ENCODE assay signal across 24 cellular contexts in the genomic region with DNA sequence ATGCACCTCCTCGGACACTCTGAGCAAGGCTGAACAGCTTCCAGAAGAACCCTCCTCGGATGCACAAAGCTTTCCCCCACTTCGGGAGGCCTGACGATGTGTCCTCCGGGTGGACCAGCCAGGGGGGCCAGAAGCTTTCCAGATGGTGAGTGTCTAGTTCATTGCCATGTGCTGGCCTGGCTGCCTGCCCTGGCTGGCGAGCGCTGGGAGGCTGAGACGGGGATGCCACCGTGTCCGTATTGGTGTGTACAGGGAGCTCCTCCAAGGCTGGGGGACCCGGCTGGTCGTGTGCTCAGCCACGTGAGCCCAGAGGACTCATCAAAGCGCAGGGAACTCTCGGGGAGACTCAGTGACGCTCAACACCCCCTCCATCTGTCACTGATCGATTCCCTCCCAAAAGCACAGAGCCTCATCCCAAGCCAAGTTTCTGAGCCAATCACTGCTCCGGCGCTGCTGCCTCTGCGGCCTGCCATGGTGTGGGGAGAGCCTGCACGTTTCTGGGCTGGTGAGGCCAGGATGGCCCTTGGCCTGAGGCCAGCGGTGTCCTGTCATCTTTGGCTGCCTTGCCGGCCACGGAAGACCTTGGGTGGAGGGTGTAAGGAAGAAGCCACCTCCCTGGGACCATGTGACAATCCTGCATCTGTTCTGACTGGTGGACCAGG.
DNase-seq lines count a peak whose midpoint lies in the region.
"Had no signal": no experiment of that assay in that cellular context is flagged by ENCODE, and none has a peak within 500 bp of the region (broad histone marks: within the 10 kb centered on the region; RNA-seq: fewer than 3 reads in every experiment).

No MANE protein-coding gene starts in this region.

- H3K4me1 Mint-ChIP-seq in activated T-helper 1 cell treated with anti-CD3 and anti-CD28 coated beads, Interleukin-12 subunit alpha, Interleukin-12 subunit beta, Interleukin-2, Interleukin-4 antibody, amounts not matched to agents 30 ng/mL and 10 ng/mL and 1 ng/mL, durations not matched to agents 14 hours and 24 hours and 36 hours (ENCODE audit: low read depth), result no peaks in the 10 kb centered on the region
- H3K4me1 Mint-ChIP-seq: activated CD4-positive, alpha-beta T cell treated with anti-CD3 and anti-CD28 coated beads, Interleukin-2, amount 10 ng/mL, durations not matched to agents 24 days and 14 days; activated CD8-positive, alpha-beta memory T cell treated with anti-CD3 and anti-CD28 coated beads, Interleukin-2, amount 10 ng/mL, durations not matched to agents 7 days and 5 days; activated naive CD4-positive, alpha-beta T cell treated with anti-CD3 and anti-CD28 coated beads, Interleukin-2, amount 50 U/mL, for 24 hours; CD4-positive, CD25-positive, alpha-beta regulatory T cell had no signal

- peaks cover 22% of the 10 kb centered on the region for H3K27me3 Mint-ChIP-seq in activated T-helper 1 cell treated with anti-CD3 and anti-CD28 coated beads, Interleukin-12 subunit alpha, Interleukin-12 subunit beta, Interleukin-2, Interleukin-4 antibody, amounts not matched to agents 30 ng/mL and 10 ng/mL and 1 ng/mL, durations not matched to agents 14 hours and 24 hours and 36 hours (ENCODE audit: insufficient read depth)

- no peaks in the 10 kb centered on the region for H3K9me3 Mint-ChIP-seq in activated T-helper 1 cell treated with anti-CD3 and anti-CD28 coated beads, Interleukin-12 subunit alpha, Interleukin-12 subunit beta, Interleukin-2, Interleukin-4 antibody, amounts not matched to agents 30 ng/mL and 10 ng/mL and 1 ng/mL, durations not matched to agents 14 hours and 24 hours and 36 hours
- H3K9me3 Mint-ChIP-seq: activated CD4-positive, alpha-beta T cell treated with anti-CD3 and anti-CD28 coated beads, Interleukin-2, amount 10 ng/mL, durations not matched to agents 24 days and 14 days; activated naive CD4-positive, alpha-beta T cell treated with anti-CD3 and anti-CD28 coated beads, Interleukin-2, amount 50 U/mL, for 24 hours; H9 had no signal

- no peak overlapping the region for H3K4me3 Mint-ChIP-seq in activated T-helper 1 cell treated with anti-CD3 and anti-CD28 coated beads, Interleukin-12 subunit alpha, Interleukin-12 subunit beta, Interleukin-2, Interleukin-4 antibody, amounts not matched to agents 30 ng/mL and 10 ng/mL and 1 ng/mL, durations not matched to agents 14 hours and 24 hours and 36 hours
- H3K4me3 Mint-ChIP-seq: activated CD4-positive, alpha-beta T cell treated with anti-CD3 and anti-CD28 coated beads, Interleukin-2, amount 10 ng/mL, durations not matched to agents 24 days and 14 days; activated CD8-positive, alpha-beta memory T cell treated with anti-CD3 and anti-CD28 coated beads, Interleukin-2, amount 10 ng/mL, durations not matched to agents 7 days and 5 days; activated naive CD4-positive, alpha-beta T cell treated with anti-CD3 and anti-CD28 coated beads, Interleukin-2, amount 50 U/mL, for 24 hours; CD4-positive, CD25-positive, alpha-beta regulatory T cell; H9; T-helper 17 cell had no signal

- H3K36me3 Mint-ChIP-seq in activated T-helper 1 cell treated with anti-CD3 and anti-CD28 coated beads, Interleukin-12 subunit alpha, Interleukin-12 subunit beta, Interleukin-2, Interleukin-4 antibody, amounts not matched to agents 30 ng/mL and 10 ng/mL and 1 ng/mL, durations not matched to agents 14 hours and 24 hours and 36 hours (ENCODE audit: low read depth), result no peaks in the 10 kb centered on the region
- H3K36me3 Mint-ChIP-seq: activated CD8-positive, alpha-beta memory T cell treated with anti-CD3 and anti-CD28 coated beads, Interleukin-2, amount 10 ng/mL, durations not matched to agents 7 days and 5 days; activated naive CD4-positive, alpha-beta T cell treated with anti-CD3 and anti-CD28 coated beads, Interleukin-2, amount 50 U/mL, for 24 hours; CD4-positive, CD25-positive, alpha-beta regulatory T cell had no signal

- DNase-seq in AG08396 (ENCODE audit: low spot score), result peak; percentile 64
- DNase-seq in NCI-H1092 (lab: John Stamatoyannopoulos, UW), result peak; percentile 14
- DNase-seq in fibroblast of gingiva (ENCODE audit: low read depth), result peak; percentile 15
- DNase-seq in occipital lobe (lab: John Stamatoyannopoulos, UW), result peak; percentile 19
- no peak for DNase-seq in activated T-helper 1 cell treated with anti-CD3 and anti-CD28 coated beads, Interleukin-12 subunit alpha, Interleukin-12 subunit beta, Interleukin-2, Interleukin-4 antibody, amounts not matched to agents 30 ng/mL and 10 ng/mL and 1 ng/mL, durations not matched to agents 14 hours and 24 hours and 36 hours (ENCODE audit: low spot score)
- DNase-seq in HUDEP-2 (lab: John Stamatoyannopoulos, UW; ENCODE audit: unreplicated experiment in 76 of 76), result no peak
- no peak for DNase-seq in RPMI8226
- no peak for DNase-seq in activated CD8-positive, alpha-beta memory T cell treated with anti-CD3 and anti-CD28 coated beads, Interleukin-2, amount 50 U/mL, for 48 hours
- DNase-seq: ACHN; activated CD4-positive, alpha-beta T cell treated with anti-CD3 and anti-CD28 coated beads, Interleukin-2, amount 10 ng/mL, durations not matched to agents 24 days and 14 days; activated CD8-positive, alpha-beta memory T cell treated with anti-CD3 and anti-CD28 coated beads, Interleukin-2, amount 10 ng/mL, durations not matched to agents 7 days and 5 days; aorta; CD4-positive, CD25-positive, alpha-beta regulatory T cell; foreskin melanocyte; H9; mammary epithelial cell; NCI-H187; NCI-H748 treated with DMSO at 0.1 percent for 48 hours; OCI-M1; right lobe of liver; stimulated activated CD8-positive, alpha-beta memory T cell treated with anti-CD3 and anti-CD28 coated beads, Interleukin-4, amount 100 ng/mL, for 48 hours; T-helper 17 cell; uterus had no signal

- no peak overlapping the region for H3K27ac Mint-ChIP-seq in activated T-helper 1 cell treated with anti-CD3 and anti-CD28 coated beads, Interleukin-12 subunit alpha, Interleukin-12 subunit beta, Interleukin-2, Interleukin-4 antibody, amounts not matched to agents 30 ng/mL and 10 ng/mL and 1 ng/mL, durations not matched to agents 14 hours and 24 hours and 36 hours
- H3K27ac Mint-ChIP-seq: activated CD4-positive, alpha-beta T cell treated with anti-CD3 and anti-CD28 coated beads, Interleukin-2, amount 10 ng/mL, durations not matched to agents 24 days and 14 days; activated CD8-positive, alpha-beta memory T cell treated with anti-CD3 and anti-CD28 coated beads, Interleukin-2, amount 10 ng/mL, durations not matched to agents 7 days and 5 days; activated naive CD4-positive, alpha-beta T cell treated with anti-CD3 and anti-CD28 coated beads, Interleukin-2, amount 50 U/mL, for 24 hours; CD4-positive, CD25-positive, alpha-beta regulatory T cell; H9; T-helper 17 cell had no signal

- intact Hi-C loops in activated T-helper 1 cell treated with anti-CD3 and anti-CD28 coated beads, Interleukin-12 subunit alpha, Interleukin-12 subunit beta, Interleukin-2, Interleukin-4 antibody, amounts not matched to agents 30 ng/mL and 10 ng/mL and 1 ng/mL, durations not matched to agents 14 hours and 24 hours and 36 hours (cut with micrococcal nuclease), result no loop called here

Comparison
In these comparisons a context has a peak if more than half of its experiments do, and no peak if none do; other contexts are left out.
1. DNase-seq: peak in AG08396 (single experiment), NCI-H1092 (single experiment), fibroblast of gingiva (single experiment) and occipital lobe (single experiment); none in activated T-helper 1 cell treated with anti-CD3 and anti-CD28 coated beads, Interleukin-12 subunit alpha, Interleukin-12 subunit beta, Interleukin-2, Interleukin-4 antibody, amounts not matched to agents 30 ng/mL and 10 ng/mL and 1 ng/mL, durations not matched to agents 14 hours and 24 hours and 36 hours (single experiment), HUDEP-2 (0 of 76), RPMI8226 (single experiment) and activated CD8-positive, alpha-beta memory T cell treated with anti-CD3 and anti-CD28 coated beads, Interleukin-2, amount 50 U/mL, for 48 hours (single experiment).